Comparison of ENCODE assay signal across 8 cellular contexts in genomic region chr7:151626422-151627115, GRCh38.
DNase-seq lines count a peak whose midpoint lies in the region; ATAC-seq and TF ChIP-seq lines count a peak whose summit lies in the region.

No MANE protein-coding gene starts in this region.

- CTCF ChIA-PET in activated CD4-positive, alpha-beta memory T cell treated with anti-CD3 and anti-CD28 coated beads for 36 hours (lab: Charles Lee) = interaction anchor here (0.7 to 1.5 kb wide), 4 partner anchors 130 to 157 kb away, joined by 3 to 5 read pairs (median 4); no protein-coding TSS in a partner anchor

- no peaks in the 10 kb centered on the region for H3K9me3 Mint-ChIP-seq in activated CD4-positive, alpha-beta memory T cell treated with anti-CD3 and anti-CD28 coated beads for 36 hours

- H3K9me3 ChIP-seq in left ventricle myocardium inferior (replicated peaks) = no peaks in the 10 kb centered on the region

- H3K36me3 Mint-ChIP-seq in activated CD4-positive, alpha-beta memory T cell treated with anti-CD3 and anti-CD28 coated beads for 36 hours = no peaks in the 10 kb centered on the region

- peaks cover 15% of the 10 kb centered on the region for H3K36me3 ChIP-seq in left ventricle myocardium inferior

- H3K4me3 ChIP-seq in LNCaP clone FGC (ENCODE audit: low read depth, low read length) (no peak overlapping the region), left ventricle myocardium inferior (no peak overlapping the region)

- TF ChIP-seq CTCF in LNCaP clone FGC (IDR thresholded peaks at IDR 0.05; ENCODE audit: control insufficient read depth, extremely low read depth, insufficient read depth) (peak; percentile 68), left ventricle myocardium inferior (IDR thresholded peaks at IDR 0.05; ENCODE audit: borderline replicate concordance) (peak; percentile 59)

- H3K4me3 Mint-ChIP-seq in activated CD4-positive, alpha-beta memory T cell treated with anti-CD3 and anti-CD28 coated beads for 36 hours = no peak overlapping the region

- ATAC-seq in HG03520 (IDR thresholded peaks at IDR 0.05; ENCODE audit: unreplicated experiment) = no peak

- no peaks in the 10 kb centered on the region for H3K27me3 Mint-ChIP-seq in activated CD4-positive, alpha-beta memory T cell treated with anti-CD3 and anti-CD28 coated beads for 36 hours

- peaks cover 31% of the 10 kb centered on the region for H3K4me1 Mint-ChIP-seq in activated CD4-positive, alpha-beta memory T cell treated with anti-CD3 and anti-CD28 coated beads for 36 hours (ENCODE audit: low read depth)

- intact Hi-C loops in activated CD4-positive, alpha-beta memory T cell treated with anti-CD3 and anti-CD28 coated beads for 36 hours (cut with micrococcal nuclease) = loop anchor here (1.0 kb wide), 1 partner anchor 79 kb away; no protein-coding TSS in a partner anchor
- intact Hi-C loops in left ventricle myocardium inferior (cut with micrococcal nuclease) = no loop called here

- peaks cover 82% of the 10 kb centered on the region for H3K4me1 ChIP-seq in left ventricle myocardium inferior

- H3K27ac ChIP-seq in left ventricle myocardium inferior (replicated peaks) = peak overlapping the region; percentile 31

- POLR2A ChIA-PET in activated CD4-positive, alpha-beta memory T cell treated with anti-CD3 and anti-CD28 coated beads for 36 hours (lab: Charles Lee) = no interaction called here

- DNase-seq in DMS153 treated with DMSO at 0.1 percent for 48 hours (lab: John Stamatoyannopoulos, UW; ENCODE audit: unreplicated experiment) = peak; percentile 2
- peak; percentile 22 for DNase-seq in LNCaP clone FGC (ENCODE audit: low read depth)
- peak; percentile 45 for DNase-seq in activated CD4-positive, alpha-beta memory T cell treated with anti-CD3 and anti-CD28 coated beads for 36 hours
- no peak for DNase-seq in left ventricle myocardium inferior
- DNase-seq in stimulated activated CD4-positive, alpha-beta T cell treated with anti-CD3 and anti-CD28 coated beads, Interleukin-1b, Interleukin-23, amount 100 ng/mL, for 48 hours = peak; percentile 8
- DNase-seq in occipital lobe (lab: John Stamatoyannopoulos, UW) = no peak
- DNase-seq in NCI-H128 (lab: John Stamatoyannopoulos, UW; ENCODE audit: unreplicated experiment) = no peak

- no peak overlapping the region for H3K27ac Mint-ChIP-seq in activated CD4-positive, alpha-beta memory T cell treated with anti-CD3 and anti-CD28 coated beads for 36 hours

- no peaks in the 10 kb centered on the region for H3K27me3 ChIP-seq in left ventricle myocardium inferior (ENCODE audit: low read depth)

Comparison
In these comparisons a context has a peak if more than half of its experiments do, and no peak if none do; other contexts are left out.
1. DNase-seq: peak in DMS153 treated with DMSO at 0.1 percent for 48 hours (single experiment), LNCaP clone FGC (single experiment), activated CD4-positive, alpha-beta memory T cell treated with anti-CD3 and anti-CD28 coated beads for 36 hours (single experiment) and stimulated activated CD4-positive, alpha-beta T cell treated with anti-CD3 and anti-CD28 coated beads, Interleukin-1b, Interleukin-23, amount 100 ng/mL, for 48 hours (single experiment); none in left ventricle myocardium inferior (single experiment), occipital lobe (single experiment) and NCI-H128 (single experiment).